ENCODE assay signal across 1 cellular context in the genomic region with DNA sequence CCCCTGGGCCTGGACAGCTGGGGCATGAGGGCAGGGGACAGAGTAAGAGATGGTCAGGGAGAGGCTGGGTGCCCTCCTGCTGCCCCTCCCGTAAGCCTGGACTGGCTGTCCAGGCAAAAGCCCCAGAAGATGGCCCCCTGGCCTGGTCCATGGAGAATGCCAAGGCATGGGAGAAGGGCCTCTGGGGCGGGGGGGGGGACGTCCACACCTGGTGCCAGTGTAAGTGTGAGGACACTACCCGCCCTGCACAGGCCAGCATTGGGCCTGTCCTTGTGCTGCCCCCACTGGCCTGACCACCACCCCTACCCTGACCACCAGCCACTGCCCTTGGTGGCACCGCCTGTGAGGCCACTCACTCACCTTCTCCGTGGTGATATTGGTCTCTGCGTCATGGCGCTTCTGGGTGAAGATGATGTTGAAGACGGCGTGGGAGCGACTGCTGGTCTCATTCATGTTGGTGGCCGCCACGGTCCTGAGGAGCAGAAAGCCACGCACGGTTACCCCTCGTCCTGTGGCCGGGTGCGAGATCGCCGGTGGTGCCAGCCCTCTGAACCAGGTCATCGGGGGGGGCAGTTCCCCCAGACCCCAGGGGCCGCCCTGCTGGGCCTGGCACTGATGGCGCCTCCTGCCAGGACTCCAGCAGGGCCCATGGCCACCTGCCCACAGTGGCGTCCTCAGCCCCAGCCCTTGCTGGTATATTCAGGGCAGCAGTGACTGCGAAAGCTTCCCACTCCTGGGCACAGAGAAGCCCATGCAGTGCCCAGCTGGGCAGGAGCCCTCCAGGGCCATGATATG.
TF ChIP-seq lines count a peak whose summit lies in the region.

No MANE protein-coding gene starts in this region.

TF ChIP-seq in HepG2, 621 proteins besides CTCF, POLR2A, EP300 and RAD21:
- no peak for TF ChIP-seq PHB2 (IDR thresholded peaks at IDR 0.05; ENCODE audit: partially characterized antibody)
- TF ChIP-seq PAWR (CRISPR knock-in tag; IDR thresholded peaks at IDR 0.05; ENCODE audit: borderline replicate concordance), result no peak
